In genomic region chr2:132703396-132703795, GRCh38 we compare ENCODE assay signal across 1 cellular context.
TF ChIP-seq lines count a peak whose summit lies in the region.

No MANE protein-coding gene starts in this region.

TF ChIP-seq in SK-N-SH, 30 proteins besides CTCF, POLR2A, EP300 and RAD21 (continued from another document):
- TF ChIP-seq MAX (IDR thresholded peaks at IDR 0.05; ENCODE audit: low read depth) (no peak), NRF1 (IDR thresholded peaks at IDR 0.05; ENCODE audit: low read depth, low read length) (no peak), IRF3 (IDR thresholded peaks at IDR 0.05; ENCODE audit: low read depth, low read length) (no peak), EZH2phosphoT487 (IDR thresholded peaks at IDR 0.05; ENCODE audit: borderline replicate concordance, low read depth) (no peak), SIN3A (IDR thresholded peaks at IDR 0.05; ENCODE audit: borderline replicate concordance, low read depth, low read length) (no peak), JUND (IDR thresholded peaks at IDR 0.05) (no peak), GATA2 (CRISPR knock-in tag; IDR thresholded peaks at IDR 0.05) (no peak)
